In the genomic region with DNA sequence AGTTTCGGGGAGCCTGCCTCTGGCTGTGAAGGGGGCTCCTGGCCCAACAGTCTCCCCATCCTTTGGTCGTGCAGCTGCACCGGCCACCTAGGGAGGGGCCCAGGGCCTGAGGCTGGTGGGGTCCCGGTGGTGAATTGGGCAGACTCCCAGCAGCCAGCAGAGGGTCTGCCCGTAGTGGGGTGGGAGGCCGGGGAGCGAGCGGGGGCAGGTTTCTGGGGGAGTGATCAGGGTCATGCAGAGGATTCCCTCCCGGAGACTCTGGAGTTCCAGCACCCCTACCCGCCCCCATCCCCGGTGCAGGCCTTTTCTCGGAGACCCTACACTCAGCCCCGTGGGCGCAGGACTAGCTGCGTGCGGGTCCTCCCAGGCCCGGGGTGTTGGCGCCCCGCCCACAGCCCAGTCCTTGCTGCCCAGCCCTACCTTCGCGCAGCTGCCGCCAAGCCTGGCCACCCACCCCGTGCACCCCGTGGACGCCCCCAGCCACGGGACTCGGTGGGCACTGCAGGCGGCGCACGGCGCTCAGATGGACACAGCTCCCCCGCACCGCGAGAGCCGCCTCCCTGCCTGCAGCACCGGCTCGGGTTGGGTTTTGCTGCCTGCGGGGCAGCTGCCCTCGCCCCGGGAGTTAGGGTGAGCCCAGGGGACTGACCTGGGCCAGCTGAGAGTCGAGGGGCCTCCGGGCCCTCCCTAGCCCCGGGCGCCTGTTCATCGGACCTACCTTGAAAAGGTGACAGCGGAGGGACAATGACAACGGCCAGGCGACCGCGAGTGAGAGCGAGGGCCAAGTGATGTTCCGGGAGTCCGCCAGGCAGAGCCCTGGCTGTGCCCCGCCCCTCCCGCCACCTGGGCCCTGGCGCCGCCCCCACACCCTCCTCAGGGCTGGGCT, we compare ENCODE assay signal across 19 cellular contexts. TPM values are rescaled to one million over a fixed set of nuclear protein-coding genes. Genes with fewer than 3 reads are reported as not detected.
DNase-seq lines count a peak whose midpoint lies in the region; ATAC-seq and TF ChIP-seq lines count a peak whose summit lies in the region.
"Had no signal": no experiment of that assay in that cellular context is flagged by ENCODE, and none has a peak within 500 bp of the region (broad histone marks: within the 10 kb centered on the region; RNA-seq: fewer than 3 reads in every experiment).

A gene with protein sequence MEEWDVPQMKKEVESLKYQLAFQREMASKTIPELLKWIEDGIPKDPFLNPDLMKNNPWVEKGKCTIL (minus strand): TSS at position 787 of the 886 bp plus-strand sequence. CDS start 1,657 bp downstream, outside the sequence.

- no peak for TF ChIP-seq CTCF in Calu3 (IDR thresholded peaks at IDR 0.05; ENCODE audit: unreplicated experiment)
- TF ChIP-seq CTCF in HEK293 (tag by site-specific recombination; IDR thresholded peaks at IDR 0.05): no peak
- no peak for TF ChIP-seq CTCF in left lung (IDR thresholded peaks at IDR 0.05)

- H3K27me3 ChIP-seq in left lung (peaks cover 22 to 60% of the 10 kb centered on the region in 2 donors), right cardiac atrium (ENCODE audit: control insufficient read depth, insufficient read depth) (no peaks in the 10 kb centered on the region)

- peak within 1 kb of the TSS; percentile 13 for H3K4me3 ChIP-seq in HEK293 (ENCODE audit: low read depth, low read length)
- no peak within 1 kb of the TSS for H3K4me3 ChIP-seq in left lung
- no peak within 1 kb of the TSS for H3K4me3 ChIP-seq in right cardiac atrium (ENCODE audit: low read length)
- H3K4me3 ChIP-seq: gastrocnemius medialis had no signal

- peak; percentile 51 for DNase-seq in Calu3
- peak; percentile 31 for DNase-seq in astrocyte of the hippocampus (ENCODE audit: low read depth, low spot score)
- no peak for DNase-seq in left lung
- no peak for DNase-seq in Right ventricle myocardium superior
- DNase-seq in right cardiac atrium: no peak
- DNase-seq: activated CD4-positive, alpha-beta T cell treated with anti-CD3 and anti-CD28 coated beads for 1 hour; activated naive CD8-positive, alpha-beta T cell treated with anti-CD3 and anti-CD28 coated beads for 36 hours; CD4-positive, alpha-beta memory T cell; central memory CD4-positive, alpha-beta T cell; gastrocnemius medialis; GF-D8; naive thymus-derived CD4-positive, alpha-beta T cell; NCI-H2029 treated with DMSO at 0.1 percent for 48 hours; stimulated activated CD4-positive, alpha-beta T cell treated with anti-CD3 and anti-CD28 coated beads, Interleukin-4, amount 100 ng/mL, for 1 hour; T-cell had no signal

- no peaks in the 10 kb centered on the region for H3K4me1 Mint-ChIP-seq in Calu3 (ENCODE audit: low read depth, unreplicated experiment)
- H3K4me1 Mint-ChIP-seq: CD4-positive, alpha-beta memory T cell; T-cell had no signal

- H3K4me1 ChIP-seq in HEK293 (ENCODE audit: control insufficient read depth, insufficient read depth, low read length): peaks cover 2% of the 10 kb centered on the region; the same call in 1 of the 2 replicates
- no peaks in the 10 kb centered on the region for H3K4me1 ChIP-seq in left lung
- no peaks in the 10 kb centered on the region for H3K4me1 ChIP-seq in right cardiac atrium (ENCODE audit: control insufficient read depth, insufficient read depth, low read length)
- H3K4me1 ChIP-seq: gastrocnemius medialis had no signal

- intact Hi-C loops in Calu3 (cut with micrococcal nuclease; ENCODE audit: unreplicated experiment) (no loop called here), left lung (cut with DNase I) (no loop called here), Right ventricle myocardium superior (cut with DNase I) (no loop called here), right cardiac atrium (cut with DNase I) (no loop called here)

- no peaks in the 10 kb centered on the region for H3K9me3 ChIP-seq in HEK293 (ENCODE audit: control insufficient read depth, insufficient read depth, low read depth, low read length)
- H3K9me3 ChIP-seq in left lung: no peaks in the 10 kb centered on the region
- H3K9me3 ChIP-seq in right cardiac atrium (ENCODE audit: control insufficient read depth, low read length): no peaks in the 10 kb centered on the region
- H3K9me3 ChIP-seq: gastrocnemius medialis had no signal

- H3K27ac Mint-ChIP-seq in Calu3 (ENCODE audit: unreplicated experiment): no peak within 1 kb of the TSS
- H3K27ac Mint-ChIP-seq: CD4-positive, alpha-beta memory T cell; naive thymus-derived CD4-positive, alpha-beta T cell; T-cell had no signal

- H3K36me3 ChIP-seq in HEK293 (ENCODE audit: control insufficient read depth in 2 of 2, insufficient read depth in 1 of 2, low read length in 2 of 2) (peaks cover 0 to 23% of the 10 kb centered on the region in 2 experiments; a peak in 1 of 3 replicates), left lung (no peaks in the 10 kb centered on the region)
- H3K36me3 ChIP-seq: gastrocnemius medialis had no signal

- POLR2A ChIA-PET in HEK293 (lab: Yijun Ruan, JAX): interaction anchor here (0.6 to 3.7 kb wide), 6 partner anchors 12 to 252 kb away, joined by 3 to 23 read pairs (median 4); a partner anchor contains a TSS

- peak; percentile 9 for ATAC-seq in left lung
- ATAC-seq in Right ventricle myocardium superior (ENCODE audit: poor library complexity): no peak
- ATAC-seq in right cardiac atrium: no peak
- ATAC-seq in GM21526 (IDR thresholded peaks at IDR 0.05; ENCODE audit: low FRiP score, unreplicated experiment): no peak
- ATAC-seq: gastrocnemius medialis; naive thymus-derived CD4-positive, alpha-beta T cell had no signal

- peaks cover 45% of the 10 kb centered on the region for H3K27me3 Mint-ChIP-seq in Calu3 (ENCODE audit: unreplicated experiment)

- H3K36me3 Mint-ChIP-seq in Calu3 (ENCODE audit: insufficient read depth, unreplicated experiment): peaks cover 61% of the 10 kb centered on the region
- H3K36me3 Mint-ChIP-seq: CD4-positive, alpha-beta memory T cell; T-cell had no signal

- 4% methylated on average over 57 of the region's 57 CpGs for WGBS in right cardiac atrium

- H3K9me3 Mint-ChIP-seq in Calu3 (ENCODE audit: low read depth, unreplicated experiment): no peaks in the 10 kb centered on the region
- H3K9me3 Mint-ChIP-seq: activated naive CD8-positive, alpha-beta T cell treated with anti-CD3 and anti-CD28 coated beads for 36 hours; CD4-positive, alpha-beta memory T cell; T-cell had no signal

- CTCF ChIA-PET in Calu3 (lab: Charles Lee) (no interaction called here), HEK293 (lab: Yijun Ruan, JAX) (interaction anchor here (0.6 to 1.6 kb wide), 3 partner anchors 80 to 256 kb away, joined by 3 to 5 read pairs (median 4); no protein-coding TSS in a partner anchor)

- BruUV-seq in Calu3 (replicated peaks; lab: Mats Ljungman, UMichigan): no TSS peak

- H3K27ac ChIP-seq in HEK293 (ENCODE audit: extremely low read depth, low read depth, low read length) (no peak within 1 kb of the TSS), left lung (no peak within 1 kb of the TSS), right cardiac atrium (ENCODE audit: low read length) (no peak within 1 kb of the TSS)
- H3K27ac ChIP-seq: gastrocnemius medialis, KMS-11 had no signal

- no peak within 1 kb of the TSS for H3K4me3 Mint-ChIP-seq in Calu3 (ENCODE audit: low read depth, unreplicated experiment)
- H3K4me3 Mint-ChIP-seq: activated naive CD8-positive, alpha-beta T cell treated with anti-CD3 and anti-CD28 coated beads for 36 hours; CD4-positive, alpha-beta memory T cell; naive thymus-derived CD4-positive, alpha-beta T cell; T-cell had no signal

TF ChIP-seq in HEK293, 187 proteins besides CTCF, POLR2A, EP300 and RAD21 (continues in another document):
- TF ChIP-seq ZNF335 (tag by site-specific recombination; conservative IDR thresholded peaks at IDR 0.05) (peak; percentile 85), ZNF341 (tag by site-specific recombination; IDR thresholded peaks at IDR 0.05; ENCODE audit: low read depth) (peak; percentile 57), ZNF600 (tag by site-specific recombination; IDR thresholded peaks at IDR 0.05) (peak; percentile 59), ZNF239 (tag by site-specific recombination; IDR thresholded peaks at IDR 0.05) (no peak), ZNF121 (tag by site-specific recombination; IDR thresholded peaks at IDR 0.05) (no peak), SCRT2 (tag by site-specific recombination; IDR thresholded peaks at IDR 0.05) (no peak)
- TF ChIP-seq, protein P1, sequence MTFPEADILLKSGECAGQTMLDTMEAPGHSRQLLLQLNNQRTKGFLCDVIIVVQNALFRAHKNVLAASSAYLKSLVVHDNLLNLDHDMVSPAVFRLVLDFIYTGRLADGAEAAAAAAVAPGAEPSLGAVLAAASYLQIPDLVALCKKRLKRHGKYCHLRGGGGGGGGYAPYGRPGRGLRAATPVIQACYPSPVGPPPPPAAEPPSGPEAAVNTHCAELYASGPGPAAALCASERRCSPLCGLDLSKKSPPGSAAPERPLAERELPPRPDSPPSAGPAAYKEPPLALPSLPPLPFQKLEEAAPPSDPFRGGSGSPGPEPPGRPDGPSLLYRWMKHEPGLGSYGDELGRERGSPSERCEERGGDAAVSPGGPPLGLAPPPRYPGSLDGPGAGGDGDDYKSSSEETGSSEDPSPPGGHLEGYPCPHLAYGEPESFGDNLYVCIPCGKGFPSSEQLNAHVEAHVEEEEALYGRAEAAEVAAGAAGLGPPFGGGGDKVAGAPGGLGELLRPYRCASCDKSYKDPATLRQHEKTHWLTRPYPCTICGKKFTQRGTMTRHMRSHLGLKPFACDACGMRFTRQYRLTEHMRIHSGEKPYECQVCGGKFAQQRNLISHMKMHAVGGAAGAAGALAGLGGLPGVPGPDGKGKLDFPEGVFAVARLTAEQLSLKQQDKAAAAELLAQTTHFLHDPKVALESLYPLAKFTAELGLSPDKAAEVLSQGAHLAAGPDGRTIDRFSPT (tag by site-specific recombination; IDR thresholded peaks at IDR 0.05): peak; percentile 76; the same call in 1 of the 2 replicates
- TF ChIP-seq, protein P2, sequence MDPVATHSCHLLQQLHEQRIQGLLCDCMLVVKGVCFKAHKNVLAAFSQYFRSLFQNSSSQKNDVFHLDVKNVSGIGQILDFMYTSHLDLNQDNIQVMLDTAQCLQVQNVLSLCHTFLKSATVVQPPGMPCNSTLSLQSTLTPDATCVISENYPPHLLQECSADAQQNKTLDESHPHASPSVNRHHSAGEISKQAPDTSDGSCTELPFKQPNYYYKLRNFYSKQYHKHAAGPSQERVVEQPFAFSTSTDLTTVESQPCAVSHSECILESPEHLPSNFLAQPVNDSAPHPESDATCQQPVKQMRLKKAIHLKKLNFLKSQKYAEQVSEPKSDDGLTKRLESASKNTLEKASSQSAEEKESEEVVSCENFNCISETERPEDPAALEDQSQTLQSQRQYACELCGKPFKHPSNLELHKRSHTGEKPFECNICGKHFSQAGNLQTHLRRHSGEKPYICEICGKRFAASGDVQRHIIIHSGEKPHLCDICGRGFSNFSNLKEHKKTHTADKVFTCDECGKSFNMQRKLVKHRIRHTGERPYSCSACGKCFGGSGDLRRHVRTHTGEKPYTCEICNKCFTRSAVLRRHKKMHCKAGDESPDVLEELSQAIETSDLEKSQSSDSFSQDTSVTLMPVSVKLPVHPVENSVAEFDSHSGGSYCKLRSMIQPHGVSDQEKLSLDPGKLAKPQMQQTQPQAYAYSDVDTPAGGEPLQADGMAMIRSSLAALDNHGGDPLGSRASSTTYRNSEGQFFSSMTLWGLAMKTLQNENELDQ (tag by site-specific recombination; IDR thresholded peaks at IDR 0.05; ENCODE audit: low read depth): no peak

RNA-seq across cellular contexts. Expression of the gene that starts here (rescaled TPM):
- not detected in 2 replicates for total RNA-seq in Calu3 (2022)
- not detected for total RNA-seq in left lung
- not detected for total RNA-seq in Right ventricle myocardium superior
- not detected for total RNA-seq in right cardiac atrium
- not detected for polyA plus RNA-seq in right cardiac atrium
- total RNA-seq: activated naive CD8-positive, alpha-beta T cell treated with anti-CD3 and anti-CD28 coated beads for 36 hours; CD4-positive, alpha-beta memory T cell; gastrocnemius medialis; naive thymus-derived CD4-positive, alpha-beta T cell; OCI-LY7; T-cell had no signal
- polyA plus RNA-seq: CD4-positive, alpha-beta memory T cell; naive thymus-derived CD4-positive, alpha-beta T cell had no signal

Comparison
In these comparisons a context has a peak if more than half of its experiments do, and no peak if none do; other contexts are left out.
1. Peak in DNase-seq in Calu3; RNA of the gene not detected or under 1 TPM.
2. Peak in ATAC-seq in left lung; RNA of the gene not detected or under 1 TPM.